Comparison of ENCODE assay signal across 8 cellular contexts in the genomic region with DNA sequence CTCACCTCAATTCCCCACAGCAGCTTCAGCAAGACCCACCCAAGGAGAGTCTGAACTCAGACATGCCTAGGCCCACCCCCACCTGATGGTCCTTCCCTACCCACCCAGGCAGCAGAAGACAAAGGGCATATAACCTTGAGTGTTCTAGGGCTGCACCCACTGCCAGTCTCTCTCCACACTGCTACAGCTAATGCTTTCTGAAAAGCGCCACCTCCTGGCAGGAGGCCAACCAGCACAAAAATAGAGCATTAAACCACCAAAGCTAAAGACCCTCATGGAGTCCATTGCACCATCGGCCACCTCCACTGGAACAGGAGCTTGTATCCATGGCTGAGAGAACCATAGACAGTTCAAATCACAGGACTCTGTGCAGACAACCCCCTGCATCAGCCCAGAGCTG.
DNase-seq lines count a peak whose midpoint lies in the region; ATAC-seq lines count a peak whose summit lies in the region.

No MANE protein-coding gene starts in this region.

- ATAC-seq in GM18517 (IDR thresholded peaks at IDR 0.05; ENCODE audit: unreplicated experiment) (no peak), HG03025 (IDR thresholded peaks at IDR 0.05; ENCODE audit: low FRiP score, unreplicated experiment) (no peak)

- no peaks in the 10 kb centered on the region for H3K36me3 ChIP-seq in effector memory CD4-positive, alpha-beta T cell (ENCODE audit: control insufficient read depth, insufficient read depth, low read length)

- DNase-seq in NCI-H82 (lab: John Stamatoyannopoulos, UW) (peak; percentile 58), NCI-H82 treated with DMSO at 0.1 percent for 48 hours (lab: John Stamatoyannopoulos, UW; ENCODE audit: unreplicated experiment) (no peak), KG1 (lab: John Stamatoyannopoulos, UW) (no peak)
- DNase-seq in activated CD4-positive, CD25-positive, alpha-beta regulatory T cell treated with anti-CD3 and anti-CD28 coated beads, Interleukin-2, amount 50 U/mL, for 16 hours (ENCODE audit: low read depth, low spot score) = peak; percentile 42
- peak; percentile 27 to 55 (median 46) for DNase-seq in effector memory CD4-positive, alpha-beta T cell
- DNase-seq in stimulated activated CD8-positive, alpha-beta memory T cell treated with anti-CD3 and anti-CD28 coated beads, Interleukin-15, amount 100 ng/mL, for 1 hour (ENCODE audit: low read depth) = peak; percentile 40

- no peaks in the 10 kb centered on the region for H3K4me1 ChIP-seq in effector memory CD4-positive, alpha-beta T cell (ENCODE audit: control insufficient read depth, insufficient read depth, low read length, poor library complexity, severe bottlenecking)

- H3K4me3 ChIP-seq in effector memory CD4-positive, alpha-beta T cell (ENCODE audit: insufficient read depth, low read depth, low read length, poor library complexity, severe bottlenecking) = no peak overlapping the region

- no peak overlapping the region for H3K27ac ChIP-seq in effector memory CD4-positive, alpha-beta T cell (ENCODE audit: insufficient read depth, low read length, poor library complexity, severe bottlenecking)

- H3K9me3 ChIP-seq in effector memory CD4-positive, alpha-beta T cell (ENCODE audit: control insufficient read depth, low read length) = no peaks in the 10 kb centered on the region

- no peaks in the 10 kb centered on the region for H3K27me3 ChIP-seq in effector memory CD4-positive, alpha-beta T cell (replicated peaks; ENCODE audit: control insufficient read depth, insufficient read depth, low read length, poor library complexity, severe bottlenecking)

Comparison
In these comparisons a context has a peak if more than half of its experiments do, and no peak if none do; other contexts are left out.
1. DNase-seq: peak in NCI-H82 (single experiment), activated CD4-positive, CD25-positive, alpha-beta regulatory T cell treated with anti-CD3 and anti-CD28 coated beads, Interleukin-2, amount 50 U/mL, for 16 hours (single experiment), effector memory CD4-positive, alpha-beta T cell (3 of 3) and stimulated activated CD8-positive, alpha-beta memory T cell treated with anti-CD3 and anti-CD28 coated beads, Interleukin-15, amount 100 ng/mL, for 1 hour (single experiment); none in NCI-H82 treated with DMSO at 0.1 percent for 48 hours (single experiment) and KG1 (single experiment).